ENCODE assay signal across 8 cellular contexts in the genomic region with DNA sequence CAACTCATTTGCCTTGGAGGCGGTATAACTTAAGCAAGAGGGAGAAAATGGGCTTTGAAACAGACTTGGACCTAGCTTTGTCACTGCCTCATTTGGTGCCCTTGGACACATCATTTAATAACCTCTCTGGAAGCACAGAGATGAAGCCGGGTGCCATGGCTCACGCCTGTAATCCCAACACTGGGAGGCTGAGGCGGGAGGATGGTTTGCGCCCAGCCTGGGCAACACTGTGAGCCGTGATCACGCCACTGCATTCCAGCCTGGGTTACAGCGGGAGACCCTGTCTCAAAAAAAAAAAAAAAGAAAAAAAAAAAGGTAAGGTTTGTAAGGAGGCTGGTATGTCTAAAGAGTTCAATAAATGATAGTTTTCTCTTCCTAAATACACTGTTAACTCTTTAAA. TPM values are rescaled to one million over a fixed set of nuclear protein-coding genes. Genes with fewer than 3 reads are reported as not detected.
DNase-seq lines count a peak whose midpoint lies in the region; TF ChIP-seq lines count a peak whose summit lies in the region.

No MANE protein-coding gene starts in this region.

- H3K36me3 ChIP-seq in BJ (ENCODE audit: control insufficient read depth, insufficient read depth, low read length) (peaks cover 3% of the 10 kb centered on the region), brain microvascular endothelial cell (replicated peaks) (peaks cover 15% of the 10 kb centered on the region), muscle layer of colon (ENCODE audit: insufficient read depth, low read length) (peaks cover 24% of the 10 kb centered on the region)

- POLR2A ChIA-PET in BJ (lab: Charles Lee): no interaction called here

- H3K27me3 ChIP-seq in BJ (ENCODE audit: control insufficient read depth, insufficient read depth, low read length) (no peaks in the 10 kb centered on the region), brain microvascular endothelial cell (replicated peaks) (no peaks in the 10 kb centered on the region), muscle layer of colon (ENCODE audit: control insufficient read depth in 1 of 2, insufficient read depth in 2 of 2, low read length in 2 of 2) (no peaks in the 10 kb centered on the region)

- TF ChIP-seq CTCF in BJ (IDR thresholded peaks at IDR 0.05; ENCODE audit: insufficient read depth, low read depth, low read length) (no peak), brain microvascular endothelial cell (IDR thresholded peaks at IDR 0.05; ENCODE audit: low read depth, low read length, missing control alignments) (no peak), GM13977 (IDR thresholded peaks at IDR 0.05; ENCODE audit: extremely low read depth, insufficient read depth, missing control alignments) (no peak)

- H3K4me1 ChIP-seq in muscle layer of colon (ENCODE audit: insufficient read depth, low read length): peaks cover 18% of the 10 kb centered on the region

- CTCF ChIA-PET in BJ (lab: Yijun Ruan, JAX): no interaction called here

- DNase-seq in BJ (ENCODE audit: low read depth) (no peak), brain microvascular endothelial cell (no peak), retina (no peak), GM13977 (ENCODE audit: low spot score) (no peak), NCI-H2081 treated with DMSO at 0.1 percent for 48 hours (lab: John Stamatoyannopoulos, UW) (no peak), putamen (ENCODE audit: low spot score) (no peak)
- DNase-seq in Jurkat, Clone E6-1 (ENCODE audit: low read depth, low spot score): no peak

- no peaks in the 10 kb centered on the region for H3K9me3 ChIP-seq in muscle layer of colon (ENCODE audit: low read length)

- H3K4me3 ChIP-seq in BJ (ENCODE audit: low read depth, low read length) (peak overlapping the region; percentile 62), brain microvascular endothelial cell (ENCODE audit: low read depth, low read length) (peak overlapping the region; percentile 87), muscle layer of colon (ENCODE audit: low read depth in 1 of 2, low read length in 2 of 2) (peak overlapping the region; percentile 58 to 99)
- peak overlapping the region; percentile 100 for H3K4me3 ChIP-seq in Jurkat, Clone E6-1 (ENCODE audit: low read length)

- H3K27ac ChIP-seq in brain microvascular endothelial cell: peak overlapping the region; percentile 55
- H3K27ac ChIP-seq in muscle layer of colon (ENCODE audit: low read depth, low read length): peak overlapping the region; percentile 86

- in situ Hi-C loops in brain microvascular endothelial cell (cut with HindIII; ENCODE audit: low pct_ligation_motif_present, low sequenced_read_pairs): no loop called here
- in situ Hi-C loops in GM13977 (cut with MboI; ENCODE audit: low pct_unique_long_range_greater_than_20kb, low sequenced_read_pairs, unreplicated experiment): no loop called here

- H3K9ac ChIP-seq in muscle layer of colon (ENCODE audit: low read length): peak overlapping the region; percentile 95

RNA-seq across cellular contexts. Expression of gene COA4, which starts 0.8 kb away (rescaled TPM):
- polyA plus RNA-seq in BJ (2011; rRNA removed): 61.6 and 62.5 TPM in 2 replicates
- 29.2 and 41.5 TPM in 2 replicates for polyA minus RNA-seq in BJ (2011; rRNA and poly(A)+ RNA removed)
- 118 TPM for polyA plus RNA-seq in Jurkat, Clone E6-1 (2012; ENCODE audit: insufficient read depth, insufficient read length)

RNA-seq across cellular contexts. Expression of gene PAAF1, which starts 1.0 kb away (rescaled TPM):
- polyA plus RNA-seq in BJ (2011; rRNA removed): 12.2 and 14.7 TPM in 2 replicates
- polyA minus RNA-seq in BJ (2011; rRNA and poly(A)+ RNA removed): 7.4 and 8.4 TPM in 2 replicates
- polyA plus RNA-seq in Jurkat, Clone E6-1 (2012; ENCODE audit: insufficient read depth, insufficient read length): 36.0 TPM
